ENCODE assay signal across 8 cellular contexts in the genomic region with DNA sequence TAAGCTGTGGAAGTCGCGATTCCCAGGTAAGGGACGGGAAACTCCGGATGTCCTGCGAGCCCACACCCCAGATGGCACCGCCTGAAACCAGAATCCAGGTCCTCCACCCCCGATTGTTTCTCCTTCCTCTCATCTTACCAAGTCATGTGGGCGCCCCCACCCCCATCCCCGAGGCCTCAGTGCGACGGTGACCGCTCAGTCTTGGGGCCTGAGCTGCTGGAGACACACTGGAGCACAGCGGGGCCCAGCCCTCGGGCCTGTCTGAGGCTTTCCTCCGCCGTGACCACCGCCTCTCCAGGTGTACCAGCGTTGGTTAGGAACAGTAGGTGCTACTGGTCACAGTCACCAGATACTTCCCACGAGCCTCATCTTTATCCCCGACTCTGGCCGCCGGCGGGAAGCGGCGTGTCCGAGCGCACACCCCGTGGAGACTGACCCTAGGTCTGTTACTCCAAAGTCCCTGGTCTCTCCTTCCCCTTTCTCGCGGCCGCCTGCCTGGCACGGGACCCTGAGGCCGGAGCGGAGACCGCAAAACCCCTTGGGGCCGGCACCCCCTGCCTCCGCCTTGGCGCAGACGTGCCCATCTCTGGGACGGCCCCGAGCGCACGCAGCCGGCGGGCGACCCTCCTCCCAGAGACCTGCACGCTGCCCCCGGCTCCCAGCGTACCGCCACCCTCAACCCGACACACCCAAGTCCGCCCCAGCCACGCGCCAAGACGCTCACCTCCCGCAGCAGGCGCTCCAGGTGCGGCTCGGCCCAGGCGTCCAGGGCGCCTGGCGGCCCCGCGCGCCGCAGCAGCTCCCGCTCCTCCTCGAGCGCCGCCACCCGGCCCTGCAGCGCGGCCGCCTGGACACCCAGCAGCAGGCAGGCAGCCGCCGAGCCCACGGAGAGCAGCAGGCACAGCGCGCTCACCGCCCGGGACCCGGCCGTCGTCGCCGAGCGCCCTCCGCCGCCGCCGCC. TPM values are rescaled to one million over a fixed set of nuclear protein-coding genes. Genes with fewer than 3 reads are reported as not detected.
DNase-seq lines count a peak whose midpoint lies in the region; ATAC-seq and TF ChIP-seq lines count a peak whose summit lies in the region.

No MANE protein-coding gene starts in this region.

- peaks cover 3% of the 10 kb centered on the region for H3K9me3 ChIP-seq in fibroblast of lung (ENCODE audit: control insufficient read depth, insufficient read depth, low read depth, low read length)

- peak in 1 of 2 donors; percentile 1 for TF ChIP-seq CTCF in fibroblast of lung (conservative IDR thresholded peaks at IDR 0.05 in 1 of 2, IDR thresholded peaks at IDR 0.05 in 1 of 2; ENCODE audit: low read depth in 1 of 2, low read length in 2 of 2)
- TF ChIP-seq CTCF in nephron progenitor cell (IDR thresholded peaks at IDR 0.05) = no peak

- H3K36me3 ChIP-seq in fibroblast of lung (ENCODE audit: control insufficient read depth, insufficient read depth, low read length) = no peaks in the 10 kb centered on the region

- no peak overlapping the region for H3K9ac ChIP-seq in fibroblast of lung (ENCODE audit: insufficient read depth, low read length)

- no peak overlapping the region for H3K27ac Mint-ChIP-seq in activated CD8-positive, alpha-beta memory T cell treated with anti-CD3 and anti-CD28 coated beads, Interleukin-2, amount 10 ng/mL, durations not matched to agents 7 days and 5 days
- H3K27ac Mint-ChIP-seq in nephron progenitor cell = no peak overlapping the region

- H3K9me3 Mint-ChIP-seq in activated CD8-positive, alpha-beta memory T cell treated with anti-CD3 and anti-CD28 coated beads, Interleukin-2, amount 10 ng/mL, durations not matched to agents 7 days and 5 days (ENCODE audit: low read depth) = peaks cover 5% of the 10 kb centered on the region
- peaks cover 13% of the 10 kb centered on the region for H3K9me3 Mint-ChIP-seq in nephron progenitor cell

- peaks cover 5% of the 10 kb centered on the region for H3K4me1 Mint-ChIP-seq in activated CD8-positive, alpha-beta memory T cell treated with anti-CD3 and anti-CD28 coated beads, Interleukin-2, amount 10 ng/mL, durations not matched to agents 7 days and 5 days
- H3K4me1 Mint-ChIP-seq in nephron progenitor cell = peaks cover 47% of the 10 kb centered on the region

- DNase-seq in activated CD8-positive, alpha-beta memory T cell treated with anti-CD3 and anti-CD28 coated beads, Interleukin-2, amount 10 ng/mL, durations not matched to agents 7 days and 5 days = no peak
- no peak for DNase-seq in activated CD8-positive, alpha-beta memory T cell treated with anti-CD3 and anti-CD28 coated beads for 24 hours
- DNase-seq in SKM-1 treated with dmso at 0.1 percent for 144 hours (lab: John Stamatoyannopoulos, UW; ENCODE audit: unreplicated experiment) = peak; percentile 24
- DNase-seq in fibroblast of lung (ENCODE audit: low read depth in 2 of 2) = peak; percentile 16 to 50
- peak; percentile 72 for DNase-seq in nephron progenitor cell
- DNase-seq in COLO668 (lab: John Stamatoyannopoulos, UW; ENCODE audit: unreplicated experiment) = no peak
- DNase-seq in posterior vena cava (ENCODE audit: low spot score) = no peak

- intact Hi-C loops in posterior vena cava (cut with DNase I) = no loop called here

- H3K27ac ChIP-seq in fibroblast of lung (ENCODE audit: insufficient read depth, low read length) = no peak overlapping the region

- no peaks in the 10 kb centered on the region for H3K4me1 ChIP-seq in fibroblast of lung (ENCODE audit: control insufficient read depth, extremely low read depth, insufficient read depth, low read length)

- CTCF ChIA-PET in activated CD8-positive, alpha-beta memory T cell treated with anti-CD3 and anti-CD28 coated beads, Interleukin-2, amount 10 ng/mL, durations not matched to agents 7 days and 5 days (lab: Charles Lee) = interaction anchor here (1.0 kb wide), 1 partner anchor 10 kb away, joined by 3 read pairs; no protein-coding TSS in a partner anchor

- H3K4me2 ChIP-seq in fibroblast of lung (ENCODE audit: extremely low read depth, insufficient read depth, low read length) = peak overlapping the region; percentile 51

- H3K4me3 Mint-ChIP-seq in activated CD8-positive, alpha-beta memory T cell treated with anti-CD3 and anti-CD28 coated beads, Interleukin-2, amount 10 ng/mL, durations not matched to agents 7 days and 5 days = no peak overlapping the region
- peak overlapping the region; percentile 79 for H3K4me3 Mint-ChIP-seq in nephron progenitor cell

- ATAC-seq in activated CD8-positive, alpha-beta memory T cell treated with anti-CD3 and anti-CD28 coated beads, Interleukin-2, amount 10 ng/mL, durations not matched to agents 7 days and 5 days = peak; percentile 54
- ATAC-seq in HG03045 (IDR thresholded peaks at IDR 0.05; ENCODE audit: unreplicated experiment) = no peak

- H4K20me1 ChIP-seq in fibroblast of lung (ENCODE audit: control insufficient read depth, extremely low read depth, insufficient read depth, low read length) = no peaks in the 10 kb centered on the region

- peaks cover 8% of the 10 kb centered on the region for H3K27me3 ChIP-seq in fibroblast of lung (ENCODE audit: control insufficient read depth, insufficient read depth, low read length)

- H2AFZ ChIP-seq in fibroblast of lung (ENCODE audit: low read length) = no peak overlapping the region

- H3K4me3 ChIP-seq in fibroblast of lung (replicated peaks in 1 of 4; ENCODE audit: control extremely low read depth in 1 of 4, insufficient read depth in 1 of 4, low read depth in 3 of 4, low read length in 4 of 4) = peak overlapping the region in 2 of 4 experiments; percentile 35 to 51

- peaks cover 6% of the 10 kb centered on the region for H3K36me3 Mint-ChIP-seq in activated CD8-positive, alpha-beta memory T cell treated with anti-CD3 and anti-CD28 coated beads, Interleukin-2, amount 10 ng/mL, durations not matched to agents 7 days and 5 days
- peaks cover 20% of the 10 kb centered on the region for H3K36me3 Mint-ChIP-seq in nephron progenitor cell (ENCODE audit: low read depth)

- H3K27me3 Mint-ChIP-seq in activated CD8-positive, alpha-beta memory T cell treated with anti-CD3 and anti-CD28 coated beads, Interleukin-2, amount 10 ng/mL, durations not matched to agents 7 days and 5 days = peaks cover 52% of the 10 kb centered on the region
- H3K27me3 Mint-ChIP-seq in nephron progenitor cell (ENCODE audit: low read depth, poor library complexity) = peaks cover 56% of the 10 kb centered on the region

- no peaks in the 10 kb centered on the region for H3K79me2 ChIP-seq in fibroblast of lung (ENCODE audit: control insufficient read depth, insufficient read depth, low read length)

RNA-seq across cellular contexts. Expression of gene COL23A1, which starts 0.7 kb away (rescaled TPM):
- under 1 TPM; 0.18 to 0.19 TPM for total RNA-seq in activated CD8-positive, alpha-beta memory T cell treated with anti-CD3 and anti-CD28 coated beads, Interleukin-2, amount 10 ng/mL, durations not matched to agents 7 days and 5 days
- total RNA-seq in fibroblast of lung (under 0.01 TPM in 1 of 2 replicates, not detected in the other), posterior vena cava (1 to 10 TPM; 2.0 to 3.0 TPM)
- polyA plus RNA-seq in fibroblast of lung = not detected in 2 replicates
- polyA plus RNA-seq in fibroblast of lung (2012) = not detected in 2 replicates
- 0.11 TPM in 1 of 2 replicates, not detected in the other for polyA minus RNA-seq in fibroblast of lung (ENCODE audit: low replicate concordance)

RNA-seq across cellular contexts. Expression of gene CLK4, which starts 37.4 kb away (rescaled TPM):
- 10 to 100 TPM; 25.2 to 29.4 TPM for total RNA-seq in activated CD8-positive, alpha-beta memory T cell treated with anti-CD3 and anti-CD28 coated beads, Interleukin-2, amount 10 ng/mL, durations not matched to agents 7 days and 5 days
- 23.4 and 27.9 TPM in 2 replicates for total RNA-seq in fibroblast of lung
- polyA plus RNA-seq in fibroblast of lung = 11.0 and 20.7 TPM in 2 replicates
- polyA plus RNA-seq in fibroblast of lung (2012) = 7.0 and 13.8 TPM in 2 replicates
- 1.7 and 2.7 TPM in 2 replicates for polyA minus RNA-seq in fibroblast of lung (ENCODE audit: low replicate concordance)
- total RNA-seq in posterior vena cava = 10 to 100 TPM; 17.9 to 26.8 TPM

Comparison
In these comparisons a context has a peak if more than half of its experiments do, and no peak if none do; other contexts are left out.
1. DNase-seq: peak in SKM-1 treated with dmso at 0.1 percent for 144 hours (single experiment), fibroblast of lung (2 of 2) and nephron progenitor cell (single experiment); none in activated CD8-positive, alpha-beta memory T cell treated with anti-CD3 and anti-CD28 coated beads, Interleukin-2, amount 10 ng/mL, durations not matched to agents 7 days and 5 days (single experiment), activated CD8-positive, alpha-beta memory T cell treated with anti-CD3 and anti-CD28 coated beads for 24 hours (single experiment), COLO668 (single experiment) and posterior vena cava (single experiment).